In the genomic region with DNA sequence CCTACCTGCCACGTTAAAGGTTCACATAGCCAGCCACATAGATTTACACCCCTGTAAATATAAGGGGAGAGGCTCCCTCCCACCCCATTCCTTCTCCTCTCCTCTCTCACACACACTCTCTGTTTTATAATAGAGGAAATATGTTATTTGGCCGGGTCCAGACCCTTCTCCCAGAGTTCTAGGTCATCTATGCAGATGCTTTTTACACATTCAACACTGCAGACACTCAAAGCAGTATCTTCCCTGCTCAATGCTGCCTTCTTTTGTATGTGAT, we compare ENCODE assay signal across 8 cellular contexts.
DNase-seq lines count a peak whose midpoint lies in the region; ATAC-seq and TF ChIP-seq lines count a peak whose summit lies in the region.

No MANE protein-coding gene starts in this region.

- peaks cover 1% of the 10 kb centered on the region for H4K20me1 ChIP-seq in OCI-LY3 (ENCODE audit: insufficient read depth, low read length)

- H3K4me2 ChIP-seq in OCI-LY3 (ENCODE audit: low read length): peak overlapping the region; percentile 89

- H3K9ac ChIP-seq in OCI-LY3 (ENCODE audit: low read length): peak overlapping the region; percentile 99

- H3K27me3 ChIP-seq in GM06990 (replicated peaks; ENCODE audit: control insufficient read depth, insufficient read depth, low read length) (no peaks in the 10 kb centered on the region), OCI-LY3 (ENCODE audit: low read depth, low read length) (no peaks in the 10 kb centered on the region)

- H3K79me2 ChIP-seq in OCI-LY3 (ENCODE audit: low read length): peaks cover 57% of the 10 kb centered on the region

- H3K36me3 ChIP-seq in GM06990 (ENCODE audit: control insufficient read depth, insufficient read depth, low read length) (0 out of 2 replicates have a peak, but pooled peaks cover 1% of the 10 kb centered on the region), OCI-LY3 (replicated peaks; ENCODE audit: low read depth, low read length) (peaks cover 20% of the 10 kb centered on the region)

- H3K4me3 ChIP-seq in GM06990 (replicated peaks; ENCODE audit: low read depth, low read length) (peak overlapping the region; percentile 71), OCI-LY3 (ENCODE audit: low read length) (peak overlapping the region; percentile 94), epithelial cell of esophagus (ENCODE audit: low read length) (peak overlapping the region; percentile 54)

- peaks cover 22% of the 10 kb centered on the region for H3K4me1 ChIP-seq in OCI-LY3 (ENCODE audit: low read length)

- peak overlapping the region; percentile 100 for H3K27ac ChIP-seq in OCI-LY3 (ENCODE audit: low read length)

- H2AFZ ChIP-seq in OCI-LY3 (ENCODE audit: low read depth, low read length): peak overlapping the region; percentile 51

- DNase-seq in GM06990 (ENCODE audit: extremely low read depth, insufficient read length): no peak
- DNase-seq in epithelial cell of esophagus (ENCODE audit: low read depth): no peak
- DNase-seq in pons (ENCODE audit: low spot score): peak; percentile 25
- DNase-seq in cerebellar cortex (ENCODE audit: low spot score): no peak
- no peak for DNase-seq in GOT3 (lab: John Stamatoyannopoulos, UW)
- no peak for DNase-seq in stimulated activated CD4-positive, alpha-beta T cell treated with anti-CD3 and anti-CD28 coated beads, Interleukin-2, amount 100 ng/mL, for 24 hours

- no peaks in the 10 kb centered on the region for H3K9me3 ChIP-seq in OCI-LY3 (ENCODE audit: insufficient read depth, low read length)

- no peak for TF ChIP-seq CTCF in GM06990 (IDR thresholded peaks at IDR 0.05; ENCODE audit: insufficient read depth, low read length, poor library complexity, severe bottlenecking)
- TF ChIP-seq CTCF in OCI-LY3 (IDR thresholded peaks at IDR 0.05; ENCODE audit: low read depth, low read length): no peak
- no peak for TF ChIP-seq CTCF in epithelial cell of esophagus (IDR thresholded peaks at IDR 0.05; ENCODE audit: insufficient read depth, low read depth, low read length, missing control alignments)

- ATAC-seq in HG03175 (IDR thresholded peaks at IDR 0.05; ENCODE audit: unreplicated experiment): no peak
